ENCODE assay signal across 1 cellular context in genomic region chr2:170123593-170123992, GRCh38.
TF ChIP-seq lines count a peak whose summit lies in the region.

No MANE protein-coding gene starts in this region.

TF ChIP-seq in HepG2, 621 proteins besides CTCF, POLR2A, EP300 and RAD21 (continued from another document and continues in another):
- TF ChIP-seq, protein P1, sequence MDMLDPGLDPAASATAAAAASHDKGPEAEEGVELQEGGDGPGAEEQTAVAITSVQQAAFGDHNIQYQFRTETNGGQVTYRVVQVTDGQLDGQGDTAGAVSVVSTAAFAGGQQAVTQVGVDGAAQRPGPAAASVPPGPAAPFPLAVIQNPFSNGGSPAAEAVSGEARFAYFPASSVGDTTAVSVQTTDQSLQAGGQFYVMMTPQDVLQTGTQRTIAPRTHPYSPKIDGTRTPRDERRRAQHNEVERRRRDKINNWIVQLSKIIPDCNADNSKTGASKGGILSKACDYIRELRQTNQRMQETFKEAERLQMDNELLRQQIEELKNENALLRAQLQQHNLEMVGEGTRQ (IDR thresholded peaks at IDR 0.05; ENCODE audit: low read depth, low read length): peak; percentile 23; the same call in 1 of the 2 replicates
- TF ChIP-seq, protein P1 (CRISPR knock-in tag; IDR thresholded peaks at IDR 0.05; ENCODE audit: borderline replicate concordance): peak; percentile 70; the same call in 1 of the 2 replicates
- TF ChIP-seq HNF4A (CRISPR knock-in tag; IDR thresholded peaks at IDR 0.05) (peak; percentile 68), HNF4G (IDR thresholded peaks at IDR 0.05; ENCODE audit: borderline replicate concordance, low read depth, low read length) (0 out of 2 replicates have a peak, but pooled peaks have one; percentile 13), HNF4G (CRISPR knock-in tag; IDR thresholded peaks at IDR 0.05; ENCODE audit: borderline replicate concordance, low read depth) (no peak), ZKSCAN8 (CRISPR knock-in tag; IDR thresholded peaks at IDR 0.05; ENCODE audit: borderline replicate concordance) (no peak), ZNF761 (CRISPR knock-in tag; conservative IDR thresholded peaks at IDR 0.05) (no peak), KLF12 (CRISPR knock-in tag; IDR thresholded peaks at IDR 0.05; ENCODE audit: borderline replicate concordance) (no peak), SMAD3 (CRISPR knock-in tag; IDR thresholded peaks at IDR 0.05) (no peak), ZNF264 (CRISPR knock-in tag; IDR thresholded peaks at IDR 0.05) (no peak), ARID5B (CRISPR knock-in tag; IDR thresholded peaks at IDR 0.05) (0 out of 2 replicates have a peak, but pooled peaks have one; percentile 19), ZNF629 (CRISPR knock-in tag; conservative IDR thresholded peaks at IDR 0.05) (no peak), ELF4 (CRISPR knock-in tag; IDR thresholded peaks at IDR 0.05; ENCODE audit: borderline replicate concordance) (no peak), ISX (CRISPR knock-in tag; conservative IDR thresholded peaks at IDR 0.05) (no peak), MYPOP (CRISPR knock-in tag; IDR thresholded peaks at IDR 0.05) (no peak), MLLT10 (CRISPR knock-in tag; IDR thresholded peaks at IDR 0.05) (no peak), ETV5 (CRISPR knock-in tag; IDR thresholded peaks at IDR 0.05; ENCODE audit: borderline replicate concordance) (peak; percentile 42; the same call in 1 of the 2 replicates), ZNF292 (CRISPR knock-in tag; IDR thresholded peaks at IDR 0.05; ENCODE audit: borderline replicate concordance, low read depth) (no peak), SP5 (CRISPR knock-in tag; IDR thresholded peaks at IDR 0.05; ENCODE audit: borderline replicate concordance, low read depth) (no peak), FOSL2 (CRISPR knock-in tag; IDR thresholded peaks at IDR 0.05) (no peak), HIVEP1 (CRISPR knock-in tag; IDR thresholded peaks at IDR 0.05) (no peak), GPN1 (CRISPR knock-in tag; IDR thresholded peaks at IDR 0.05; ENCODE audit: borderline replicate concordance) (no peak), REPIN1 (CRISPR knock-in tag; IDR thresholded peaks at IDR 0.05; ENCODE audit: borderline replicate concordance, low read depth) (no peak), ARID3A (IDR thresholded peaks at IDR 0.05; ENCODE audit: low read depth, low read length) (0 out of 2 replicates have a peak, but pooled peaks have one; percentile 17), ZMYM4 (CRISPR knock-in tag; IDR thresholded peaks at IDR 0.05) (0 out of 2 replicates have a peak, but pooled peaks have one; percentile 40), ZFP90 (CRISPR knock-in tag; IDR thresholded peaks at IDR 0.05; ENCODE audit: borderline replicate concordance) (no peak), NR1H2 (CRISPR knock-in tag; IDR thresholded peaks at IDR 0.05; ENCODE audit: borderline replicate concordance, low read depth) (no peak), PRMT3 (CRISPR knock-in tag; IDR thresholded peaks at IDR 0.05; ENCODE audit: borderline replicate concordance, low read depth) (no peak), NFATC3 (CRISPR knock-in tag; IDR thresholded peaks at IDR 0.05) (no peak), ZNF12 (CRISPR knock-in tag; IDR thresholded peaks at IDR 0.05) (no peak), GRHL1 (CRISPR knock-in tag; conservative IDR thresholded peaks at IDR 0.05) (no peak), TOPORS (CRISPR knock-in tag; IDR thresholded peaks at IDR 0.05) (no peak), ARHGAP35 (CRISPR knock-in tag; IDR thresholded peaks at IDR 0.05; ENCODE audit: borderline replicate concordance) (no peak), ZNF572 (CRISPR knock-in tag; IDR thresholded peaks at IDR 0.05) (no peak), HDAC6 (IDR thresholded peaks at IDR 0.05; ENCODE audit: low read depth, low read length) (no peak), PRDM4 (CRISPR knock-in tag; IDR thresholded peaks at IDR 0.05; ENCODE audit: borderline replicate concordance) (no peak), MTF2 (CRISPR knock-in tag; IDR thresholded peaks at IDR 0.05; ENCODE audit: borderline replicate concordance) (no peak)
- TF ChIP-seq, protein P2, sequence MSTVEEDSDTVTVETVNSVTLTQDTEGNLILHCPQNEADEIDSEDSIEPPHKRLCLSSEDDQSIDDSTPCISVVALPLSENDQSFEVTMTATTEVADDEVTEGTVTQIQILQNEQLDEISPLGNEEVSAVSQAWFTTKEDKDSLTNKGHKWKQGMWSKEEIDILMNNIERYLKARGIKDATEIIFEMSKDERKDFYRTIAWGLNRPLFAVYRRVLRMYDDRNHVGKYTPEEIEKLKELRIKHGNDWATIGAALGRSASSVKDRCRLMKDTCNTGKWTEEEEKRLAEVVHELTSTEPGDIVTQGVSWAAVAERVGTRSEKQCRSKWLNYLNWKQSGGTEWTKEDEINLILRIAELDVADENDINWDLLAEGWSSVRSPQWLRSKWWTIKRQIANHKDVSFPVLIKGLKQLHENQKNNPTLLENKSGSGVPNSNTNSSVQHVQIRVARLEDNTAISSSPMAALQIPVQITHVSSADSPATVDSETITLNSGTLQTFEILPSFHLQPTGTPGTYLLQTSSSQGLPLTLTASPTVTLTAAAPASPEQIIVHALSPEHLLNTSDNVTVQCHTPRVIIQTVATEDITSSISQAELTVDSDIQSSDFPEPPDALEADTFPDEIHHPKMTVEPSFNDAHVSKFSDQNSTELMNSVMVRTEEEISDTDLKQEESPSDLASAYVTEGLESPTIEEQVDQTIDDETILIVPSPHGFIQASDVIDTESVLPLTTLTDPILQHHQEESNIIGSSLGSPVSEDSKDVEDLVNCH (CRISPR knock-in tag; IDR thresholded peaks at IDR 0.05): no peak
- TF ChIP-seq, protein P3, sequence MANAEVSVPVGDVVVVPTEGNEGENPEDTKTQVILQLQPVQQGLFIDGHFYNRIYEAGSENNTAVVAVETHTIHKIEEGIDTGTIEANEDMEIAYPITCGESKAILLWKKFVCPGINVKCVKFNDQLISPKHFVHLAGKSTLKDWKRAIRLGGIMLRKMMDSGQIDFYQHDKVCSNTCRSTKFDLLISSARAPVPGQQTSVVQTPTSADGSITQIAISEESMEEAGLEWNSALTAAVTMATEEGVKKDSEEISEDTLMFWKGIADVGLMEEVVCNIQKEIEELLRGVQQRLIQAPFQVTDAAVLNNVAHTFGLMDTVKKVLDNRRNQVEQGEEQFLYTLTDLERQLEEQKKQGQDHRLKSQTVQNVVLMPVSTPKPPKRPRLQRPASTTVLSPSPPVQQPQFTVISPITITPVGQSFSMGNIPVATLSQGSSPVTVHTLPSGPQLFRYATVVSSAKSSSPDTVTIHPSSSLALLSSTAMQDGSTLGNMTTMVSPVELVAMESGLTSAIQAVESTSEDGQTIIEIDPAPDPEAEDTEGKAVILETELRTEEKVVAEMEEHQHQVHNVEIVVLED (CRISPR knock-in tag; IDR thresholded peaks at IDR 0.05; ENCODE audit: borderline replicate concordance): no peak
- TF ChIP-seq, protein P4, sequence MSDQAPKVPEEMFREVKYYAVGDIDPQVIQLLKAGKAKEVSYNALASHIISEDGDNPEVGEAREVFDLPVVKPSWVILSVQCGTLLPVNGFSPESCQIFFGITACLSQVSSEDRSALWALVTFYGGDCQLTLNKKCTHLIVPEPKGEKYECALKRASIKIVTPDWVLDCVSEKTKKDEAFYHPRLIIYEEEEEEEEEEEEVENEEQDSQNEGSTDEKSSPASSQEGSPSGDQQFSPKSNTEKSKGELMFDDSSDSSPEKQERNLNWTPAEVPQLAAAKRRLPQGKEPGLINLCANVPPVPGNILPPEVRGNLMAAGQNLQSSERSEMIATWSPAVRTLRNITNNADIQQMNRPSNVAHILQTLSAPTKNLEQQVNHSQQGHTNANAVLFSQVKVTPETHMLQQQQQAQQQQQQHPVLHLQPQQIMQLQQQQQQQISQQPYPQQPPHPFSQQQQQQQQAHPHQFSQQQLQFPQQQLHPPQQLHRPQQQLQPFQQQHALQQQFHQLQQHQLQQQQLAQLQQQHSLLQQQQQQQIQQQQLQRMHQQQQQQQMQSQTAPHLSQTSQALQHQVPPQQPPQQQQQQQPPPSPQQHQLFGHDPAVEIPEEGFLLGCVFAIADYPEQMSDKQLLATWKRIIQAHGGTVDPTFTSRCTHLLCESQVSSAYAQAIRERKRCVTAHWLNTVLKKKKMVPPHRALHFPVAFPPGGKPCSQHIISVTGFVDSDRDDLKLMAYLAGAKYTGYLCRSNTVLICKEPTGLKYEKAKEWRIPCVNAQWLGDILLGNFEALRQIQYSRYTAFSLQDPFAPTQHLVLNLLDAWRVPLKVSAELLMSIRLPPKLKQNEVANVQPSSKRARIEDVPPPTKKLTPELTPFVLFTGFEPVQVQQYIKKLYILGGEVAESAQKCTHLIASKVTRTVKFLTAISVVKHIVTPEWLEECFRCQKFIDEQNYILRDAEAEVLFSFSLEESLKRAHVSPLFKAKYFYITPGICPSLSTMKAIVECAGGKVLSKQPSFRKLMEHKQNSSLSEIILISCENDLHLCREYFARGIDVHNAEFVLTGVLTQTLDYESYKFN (CRISPR knock-in tag; conservative IDR thresholded peaks at IDR 0.05): 0 out of 2 replicates have a peak, but pooled peaks have one; percentile 13
